In the genomic region with DNA sequence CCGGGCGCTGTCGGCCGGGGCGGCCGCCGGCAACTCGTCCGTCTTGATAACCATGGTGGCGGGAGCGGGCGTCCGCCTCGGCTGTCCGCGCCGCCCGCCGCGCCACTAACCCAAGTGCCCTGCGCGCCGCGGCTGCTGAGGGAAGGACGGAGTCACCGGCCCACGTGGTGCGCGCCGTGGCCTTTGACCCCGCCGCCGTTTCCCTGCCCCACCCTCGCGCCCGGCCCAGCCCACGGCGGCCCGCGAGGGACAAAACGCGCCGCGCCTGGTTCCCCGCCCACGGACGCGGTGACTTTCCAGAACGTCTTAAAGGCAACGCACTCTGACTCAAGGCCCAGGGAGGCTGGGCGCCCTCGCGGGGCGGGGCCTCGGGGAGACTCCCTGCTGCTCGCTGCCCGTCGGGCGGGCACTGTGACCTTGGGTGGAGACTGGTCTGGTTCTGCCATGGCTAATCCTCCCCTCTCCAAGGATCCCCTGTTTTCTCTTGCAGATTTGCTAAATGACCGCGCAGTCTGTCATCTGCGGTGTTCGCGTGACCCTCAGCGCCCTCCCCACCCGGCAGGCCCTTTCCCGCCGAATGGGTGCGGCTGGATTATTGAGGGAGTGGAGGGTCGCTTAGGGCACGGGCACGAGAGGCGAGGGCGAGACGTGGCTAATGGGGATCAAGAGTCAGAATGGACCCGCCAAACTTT, we compare ENCODE assay signal across 8 cellular contexts. TPM values are rescaled to one million over a fixed set of nuclear protein-coding genes. Genes with fewer than 3 reads are reported as not detected.
DNase-seq lines count a peak whose midpoint lies in the region; ATAC-seq and TF ChIP-seq lines count a peak whose summit lies in the region.

A gene with protein sequence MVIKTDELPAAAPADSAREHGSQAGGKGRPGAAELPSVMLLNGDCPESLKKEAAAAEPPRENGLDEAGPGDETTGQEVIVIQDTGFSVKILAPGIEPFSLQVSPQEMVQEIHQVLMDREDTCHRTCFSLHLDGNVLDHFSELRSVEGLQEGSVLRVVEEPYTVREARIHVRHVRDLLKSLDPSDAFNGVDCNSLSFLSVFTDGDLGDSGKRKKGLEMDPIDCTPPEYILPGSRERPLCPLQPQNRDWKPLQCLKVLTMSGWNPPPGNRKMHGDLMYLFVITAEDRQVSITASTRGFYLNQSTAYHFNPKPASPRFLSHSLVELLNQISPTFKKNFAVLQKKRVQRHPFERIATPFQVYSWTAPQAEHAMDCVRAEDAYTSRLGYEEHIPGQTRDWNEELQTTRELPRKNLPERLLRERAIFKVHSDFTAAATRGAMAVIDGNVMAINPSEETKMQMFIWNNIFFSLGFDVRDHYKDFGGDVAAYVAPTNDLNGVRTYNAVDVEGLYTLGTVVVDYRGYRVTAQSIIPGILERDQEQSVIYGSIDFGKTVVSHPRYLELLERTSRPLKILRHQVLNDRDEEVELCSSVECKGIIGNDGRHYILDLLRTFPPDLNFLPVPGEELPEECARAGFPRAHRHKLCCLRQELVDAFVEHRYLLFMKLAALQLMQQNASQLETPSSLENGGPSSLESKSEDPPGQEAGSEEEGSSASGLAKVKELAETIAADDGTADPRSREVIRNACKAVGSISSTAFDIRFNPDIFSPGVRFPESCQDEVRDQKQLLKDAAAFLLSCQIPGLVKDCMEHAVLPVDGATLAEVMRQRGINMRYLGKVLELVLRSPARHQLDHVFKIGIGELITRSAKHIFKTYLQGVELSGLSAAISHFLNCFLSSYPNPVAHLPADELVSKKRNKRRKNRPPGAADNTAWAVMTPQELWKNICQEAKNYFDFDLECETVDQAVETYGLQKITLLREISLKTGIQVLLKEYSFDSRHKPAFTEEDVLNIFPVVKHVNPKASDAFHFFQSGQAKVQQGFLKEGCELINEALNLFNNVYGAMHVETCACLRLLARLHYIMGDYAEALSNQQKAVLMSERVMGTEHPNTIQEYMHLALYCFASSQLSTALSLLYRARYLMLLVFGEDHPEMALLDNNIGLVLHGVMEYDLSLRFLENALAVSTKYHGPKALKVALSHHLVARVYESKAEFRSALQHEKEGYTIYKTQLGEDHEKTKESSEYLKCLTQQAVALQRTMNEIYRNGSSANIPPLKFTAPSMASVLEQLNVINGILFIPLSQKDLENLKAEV (N-terminal part only) (minus strand): TSS at position 157 of the 692 bp plus-strand sequence. CDS start 103 bp downstream, at position 54.

- TF ChIP-seq POLR2A in GM19193 (IDR thresholded peaks at IDR 0.05; ENCODE audit: extremely low read depth, insufficient read depth, insufficient read length), result peak; percentile 84

- ATAC-seq in HG03432 (IDR thresholded peaks at IDR 0.05; ENCODE audit: unreplicated experiment), result peak; percentile 74
- peak; percentile 78 for ATAC-seq in left colon

- peaks cover under 1% of the 10 kb centered on the region; the same call in 1 of the 2 replicates for H3K36me3 ChIP-seq in BE2C
- no peaks in the 10 kb centered on the region for H3K36me3 ChIP-seq in colonic mucosa

- peak; percentile 79 for DNase-seq in BE2C
- peak; percentile 58 to 90 for DNase-seq in NCI-H526 (lab: John Stamatoyannopoulos, UW)
- DNase-seq in activated CD4-positive, alpha-beta T cell treated with anti-CD3 and anti-CD28 coated beads for 48 hours, result peak; percentile 98
- peak; percentile 98 for DNase-seq in colonic mucosa
- peak; percentile 97 for DNase-seq in left colon
- DNase-seq in stimulated activated CD4-positive, alpha-beta T cell treated with anti-CD3 and anti-CD28 coated beads, Interleukin-1b, Interleukin-23, amount 100 ng/mL, for 4 hours (ENCODE audit: low read depth in 2 of 2), result peak; percentile 97 to 98

- H3K9ac ChIP-seq in colonic mucosa (ENCODE audit: low read depth in 2 of 2, low read length in 2 of 2), result peak within 1 kb of the TSS; percentile 78 to 90

- no peaks in the 10 kb centered on the region for H3K27me3 ChIP-seq in BE2C
- H3K27me3 ChIP-seq in colonic mucosa, result no peaks in the 10 kb centered on the region

- H3K4me3 ChIP-seq in BE2C (ENCODE audit: low read depth, low read length) (peak within 1 kb of the TSS; percentile 73), colonic mucosa (peak within 1 kb of the TSS; percentile 87)

- H3K4me1 ChIP-seq in BE2C (peaks cover 3% of the 10 kb centered on the region; the same call in 1 of the 2 replicates), colonic mucosa (peaks cover 25% of the 10 kb centered on the region)

- H3K9me3 ChIP-seq in BE2C (no peaks in the 10 kb centered on the region), colonic mucosa (no peaks in the 10 kb centered on the region)

- peak within 1 kb of the TSS; percentile 71 for H3K27ac ChIP-seq in colonic mucosa

- TF ChIP-seq CTCF in BE2C (IDR thresholded peaks at IDR 0.05; ENCODE audit: low read depth, low read length), result no peak
- no peak for TF ChIP-seq CTCF in colonic mucosa (IDR thresholded peaks at IDR 0.05)

- intact Hi-C loops in colonic mucosa (cut with DNase I), result no loop called here
- intact Hi-C loops in left colon (cut with DNase I, micrococcal nuclease), result no loop called here

RNA-seq across cellular contexts. Expression of the gene that starts here (rescaled TPM):
- 176 TPM for polyA plus RNA-seq in BE2C (2012; ENCODE audit: insufficient read depth, insufficient read length, low read depth)
- total RNA-seq in colonic mucosa (100 to 1,000 TPM; 111 to 285 TPM), left colon (100 to 1,000 TPM; 129 to 174 TPM)

Comparison
In these comparisons a context has a peak if more than half of its experiments do, and no peak if none do; other contexts are left out.
1. Peak in every context shown above with its lines: DNase-seq, ATAC-seq, H3K4me3 ChIP-seq and H3K27ac ChIP-seq.